ENCODE assay signal across 30 cellular contexts in genomic region chr6:41720783-41721182, GRCh38. TPM values are rescaled to one million over a fixed set of nuclear protein-coding genes. Genes with fewer than 3 reads are reported as not detected.
DNase-seq lines count a peak whose midpoint lies in the region; ATAC-seq and TF ChIP-seq lines count a peak whose summit lies in the region.
"Had no signal": no experiment of that assay in that cellular context is flagged by ENCODE, and none has a peak within 500 bp of the region (broad histone marks: within the 10 kb centered on the region; RNA-seq: fewer than 3 reads in every experiment).

No MANE protein-coding gene starts in this region.

- peak overlapping the region in 1 of 3 donors; percentile 54 for H3K9ac ChIP-seq in skeletal muscle tissue (ENCODE audit: low read depth in 1 of 3, low read length in 3 of 3)
- H3K9ac ChIP-seq in MM.1S (ENCODE audit: low read length), result no peak overlapping the region

- intact Hi-C loops in A673 (cut with micrococcal nuclease; ENCODE audit: unreplicated experiment), result no loop called here

- no peaks in the 10 kb centered on the region for H3F3A ChIP-seq in MM.1S (ENCODE audit: insufficient read depth, low read length)

- no peak for ATAC-seq in CD4-positive, CD25-positive, alpha-beta regulatory T cell (ENCODE audit: low read depth in 2 of 2)
- no peak for ATAC-seq in GM18858 (IDR thresholded peaks at IDR 0.05; ENCODE audit: unreplicated experiment)
- ATAC-seq: activated T-helper 17 cell treated with anti-CD3 and anti-CD28 coated beads, Interleukin-2, amount 50 U/mL, for 72 hours; body of pancreas; CD8-positive, alpha-beta T cell; K562 had no signal

- no peaks in the 10 kb centered on the region for H3K27me3 Mint-ChIP-seq in CD4-positive, CD25-positive, alpha-beta regulatory T cell
- H3K27me3 Mint-ChIP-seq in immature natural killer cell (ENCODE audit: low read depth in 3 of 3), result peaks cover 0 to 10% (median 2%) of the 10 kb centered on the region in 3 donors
- H3K27me3 Mint-ChIP-seq: activated T-helper 17 cell treated with anti-CD3 and anti-CD28 coated beads, Interleukin-2, amount 50 U/mL, for 72 hours had no signal

- DNase-seq in CD4-positive, CD25-positive, alpha-beta regulatory T cell, result no peak
- DNase-seq in RWPE1 (ENCODE audit: low spot score) (no peak), immature natural killer cell (no peak), A673 (ENCODE audit: low spot score) (no peak), MM.1S (no peak), islet precursor cell (no peak)
- DNase-seq: activated CD4-positive, alpha-beta T cell treated with anti-CD3 and anti-CD28 coated beads, Interleukin-2, amount 50 U/mL, for 48 hours; activated CD4-positive, CD25-positive, alpha-beta regulatory T cell; activated CD8-positive, alpha-beta memory T cell treated with anti-CD3 and anti-CD28 coated beads, Interleukin-2, amount 50 U/mL, for 4 hours; body of pancreas; CD8-positive, alpha-beta T cell; DMS 273 treated with DMSO at 0.1 percent for 48 hours; esophagus squamous epithelium; GOT3; hippocampal formation; NCI-H1436; NCI-H446; NCI-H82; nucleus accumbens; SHP77; stimulated activated naive CD4-positive, alpha-beta T cell treated with Interleukin-2 at 50 U/mL for 16 hours; T1000; tibial artery had no signal

- BruUV-seq in A673 (replicated peaks; lab: Mats Ljungman, UMichigan), result no TSS peak

- peaks cover 3 to 29% (median 13%) of the 10 kb centered on the region in 4 donors for H3K4me1 Mint-ChIP-seq in CD4-positive, CD25-positive, alpha-beta regulatory T cell
- peaks cover 78 to 91% of the 10 kb centered on the region in 2 donors for H3K4me1 Mint-ChIP-seq in immature natural killer cell

- H3K4me2 ChIP-seq in MM.1S (ENCODE audit: low read depth, low read length), result no peak overlapping the region
- H3K4me2 ChIP-seq: smooth muscle cell had no signal

- no peaks in the 10 kb centered on the region for H3K36me3 ChIP-seq in CD4-positive, CD25-positive, alpha-beta regulatory T cell (ENCODE audit: control insufficient read depth, insufficient read depth, low read length)
- H3K36me3 ChIP-seq in skeletal muscle tissue (ENCODE audit: control insufficient read depth in 3 of 3, insufficient read depth in 3 of 3, low read length in 3 of 3) (no peaks in the 10 kb centered on the region), A673 (ENCODE audit: insufficient read depth, low read length, poor library complexity, severe bottlenecking) (no peaks in the 10 kb centered on the region), MM.1S (replicated peaks; ENCODE audit: insufficient read depth, low read length) (no peaks in the 10 kb centered on the region)
- H3K36me3 ChIP-seq: esophagus squamous epithelium, tibial artery had no signal

- H3K79me2 ChIP-seq in MM.1S (ENCODE audit: low read length), result 0 out of 2 replicates have a peak, but pooled peaks cover 7% of the 10 kb centered on the region

- H3K27ac Mint-ChIP-seq in CD4-positive, CD25-positive, alpha-beta regulatory T cell, result peak overlapping the region in 2 of 3 donors; percentile 35 to 71
- peak overlapping the region in 5 of 6 donors; percentile 32 to 76 (median 66) for H3K27ac Mint-ChIP-seq in immature natural killer cell
- H3K27ac Mint-ChIP-seq: activated T-helper 17 cell treated with anti-CD3 and anti-CD28 coated beads, Interleukin-2, amount 50 U/mL, for 72 hours; CD8-positive, alpha-beta T cell had no signal

- no peak overlapping the region for H3K27ac ChIP-seq in CD4-positive, CD25-positive, alpha-beta regulatory T cell (ENCODE audit: insufficient read depth, low read length, poor library complexity, severe bottlenecking)
- H3K27ac ChIP-seq in RWPE1, result peak overlapping the region; percentile 83
- peak overlapping the region; percentile 71 for H3K27ac ChIP-seq in skeletal muscle tissue (ENCODE audit: low read depth, low read length)
- H3K27ac ChIP-seq in A673 (ENCODE audit: low read depth, low read length, poor library complexity, severe bottlenecking), result no peak overlapping the region
- no peak overlapping the region for H3K27ac ChIP-seq in MM.1S (ENCODE audit: low read length)
- H3K27ac ChIP-seq: body of pancreas, esophagus squamous epithelium, tibial artery had no signal

- H2AFZ ChIP-seq in MM.1S (ENCODE audit: low read length), result no peak overlapping the region

- H3K4me3 ChIP-seq in CD4-positive, CD25-positive, alpha-beta regulatory T cell (ENCODE audit: low read depth, low read length), result no peak overlapping the region
- peak overlapping the region in 1 of 3 donors; percentile 6 for H3K4me3 ChIP-seq in skeletal muscle tissue (ENCODE audit: low read length in 3 of 3)
- H3K4me3 ChIP-seq in A673 (ENCODE audit: low read depth, low read length, poor library complexity, severe bottlenecking), result no peak overlapping the region
- H3K4me3 ChIP-seq in MM.1S (ENCODE audit: low read length), result no peak overlapping the region
- H3K4me3 ChIP-seq: body of pancreas, esophagus squamous epithelium, K562, smooth muscle cell, tibial artery had no signal

- CTCF ChIA-PET in RWPE1 (lab: Yijun Ruan, JAX), result no interaction called here
- CTCF ChIA-PET in A673 (lab: Charles Lee), result no interaction called here

- POLR2A ChIA-PET in RWPE1 (lab: Yijun Ruan, JAX; ENCODE audit: low non-redundant PET) (interaction anchor here (0.6 kb wide), 1 partner anchor 1251 kb away, joined by 3 read pairs; no protein-coding TSS in a partner anchor), A673 (lab: Charles Lee; ENCODE audit: low non-redundant PET) (no interaction called here)

- no peaks in the 10 kb centered on the region for H4K20me1 ChIP-seq in MM.1S (ENCODE audit: insufficient read depth, low read length)

- H3K9me3 ChIP-seq in CD4-positive, CD25-positive, alpha-beta regulatory T cell (ENCODE audit: control insufficient read depth in 2 of 2, low read length in 2 of 2), result no peaks in the 10 kb centered on the region
- no peaks in the 10 kb centered on the region for H3K9me3 ChIP-seq in skeletal muscle tissue (ENCODE audit: control insufficient read depth in 3 of 3, low read length in 3 of 3)
- no peaks in the 10 kb centered on the region for H3K9me3 ChIP-seq in A673 (ENCODE audit: low read depth, low read length, poor library complexity, severe bottlenecking)
- H3K9me3 ChIP-seq in MM.1S (replicated peaks; ENCODE audit: insufficient read depth, low read length), result no peaks in the 10 kb centered on the region
- H3K9me3 ChIP-seq: body of pancreas, esophagus squamous epithelium, tibial artery had no signal

- peaks cover 1% of the 10 kb centered on the region for H3K36me3 Mint-ChIP-seq in CD4-positive, CD25-positive, alpha-beta regulatory T cell
- peaks cover 0 to 4% (median 0%) of the 10 kb centered on the region in 3 donors for H3K36me3 Mint-ChIP-seq in immature natural killer cell
- H3K36me3 Mint-ChIP-seq: CD8-positive, alpha-beta T cell had no signal

- no peaks in the 10 kb centered on the region for H3K4me1 ChIP-seq in CD4-positive, CD25-positive, alpha-beta regulatory T cell (ENCODE audit: control insufficient read depth, insufficient read depth, low read length, poor library complexity, severe bottlenecking)
- H3K4me1 ChIP-seq in skeletal muscle tissue (ENCODE audit: control insufficient read depth in 3 of 3, insufficient read depth in 3 of 3, low read length in 3 of 3) (peaks cover 87 to 96% (median 94%) of the 10 kb centered on the region in 3 donors), A673 (ENCODE audit: insufficient read depth, low read length, poor library complexity, severe bottlenecking) (peaks cover 53% of the 10 kb centered on the region), MM.1S (ENCODE audit: low read length) (peaks cover 18% of the 10 kb centered on the region)

- no peaks in the 10 kb centered on the region for H3K9me2 ChIP-seq in MM.1S (replicated peaks; ENCODE audit: insufficient read depth, low read length)

- H3K9me3 Mint-ChIP-seq in CD4-positive, CD25-positive, alpha-beta regulatory T cell, result no peaks in the 10 kb centered on the region
- no peaks in the 10 kb centered on the region for H3K9me3 Mint-ChIP-seq in immature natural killer cell
- H3K9me3 Mint-ChIP-seq: activated T-helper 17 cell treated with anti-CD3 and anti-CD28 coated beads, Interleukin-2, amount 50 U/mL, for 72 hours; CD8-positive, alpha-beta T cell had no signal

- no peaks in the 10 kb centered on the region for H3K27me3 ChIP-seq in CD4-positive, CD25-positive, alpha-beta regulatory T cell (ENCODE audit: control insufficient read depth, insufficient read depth, low read length)
- no peaks in the 10 kb centered on the region for H3K27me3 ChIP-seq in skeletal muscle tissue (ENCODE audit: control insufficient read depth in 3 of 3, insufficient read depth in 3 of 3, low read length in 3 of 3)
- no peaks in the 10 kb centered on the region for H3K27me3 ChIP-seq in A673 (replicated peaks; ENCODE audit: insufficient read depth, low read depth, low read length, poor library complexity)
- H3K27me3 ChIP-seq in MM.1S (replicated peaks; ENCODE audit: insufficient read depth, low read length), result no peaks in the 10 kb centered on the region
- H3K27me3 ChIP-seq: body of pancreas, esophagus squamous epithelium, tibial artery had no signal

- no peak for TF ChIP-seq CTCF in RWPE1 (conservative IDR thresholded peaks at IDR 0.05; ENCODE audit: low read depth)
- TF ChIP-seq CTCF in A673 (conservative IDR thresholded peaks at IDR 0.05; ENCODE audit: low read depth, low read length), result no peak
- TF ChIP-seq CTCF in MM.1S (IDR thresholded peaks at IDR 0.05; ENCODE audit: low read length), result no peak

- no peak overlapping the region for H3K4me3 Mint-ChIP-seq in CD4-positive, CD25-positive, alpha-beta regulatory T cell
- H3K4me3 Mint-ChIP-seq in immature natural killer cell, result no peak overlapping the region
- H3K4me3 Mint-ChIP-seq: activated T-helper 17 cell treated with anti-CD3 and anti-CD28 coated beads, Interleukin-2, amount 50 U/mL, for 72 hours; CD8-positive, alpha-beta T cell had no signal

RNA-seq across cellular contexts. Expression of gene TFEB, which starts 14.6 kb away (rescaled TPM):
- total RNA-seq in CD4-positive, CD25-positive, alpha-beta regulatory T cell, result 26.7 TPM
- polyA plus RNA-seq in CD4-positive, CD25-positive, alpha-beta regulatory T cell, result 10 to 100 TPM in 1 of 4 donors, 1 to 10 TPM in 3; 8.0 to 11.0 (median 8.7) TPM
- polyA plus RNA-seq in immature natural killer cell, result 10 to 100 TPM; 18.9 to 62.3 (median 23.9) TPM
- total RNA-seq in skeletal muscle tissue, result 7.8 TPM
- total RNA-seq in A673 (2021), result 1.8 and 2.8 TPM in 2 replicates

RNA-seq across cellular contexts. Expression of gene PGC, which starts 26.4 kb away (rescaled TPM):
- total RNA-seq in CD4-positive, CD25-positive, alpha-beta regulatory T cell, result not detected
- not detected for polyA plus RNA-seq in CD4-positive, CD25-positive, alpha-beta regulatory T cell
- not detected for polyA plus RNA-seq in immature natural killer cell
- total RNA-seq in skeletal muscle tissue (0.52 TPM), A673 (2021) (not detected in 2 replicates)
- total RNA-seq: activated T-helper 17 cell treated with anti-CD3 and anti-CD28 coated beads, Interleukin-2, amount 50 U/mL, for 72 hours; CD8-positive, alpha-beta T cell; chondrocyte; liver; smooth muscle cell had no signal
- polyA plus RNA-seq: smooth muscle cell had no signal

RNA-seq across cellular contexts. Expression of gene FRS3, which starts 58.9 kb away (rescaled TPM):
- 6.4 TPM for total RNA-seq in CD4-positive, CD25-positive, alpha-beta regulatory T cell
- 1 to 10 TPM; 1.3 to 1.6 (median 1.4) TPM for polyA plus RNA-seq in CD4-positive, CD25-positive, alpha-beta regulatory T cell
- 1 to 10 TPM in 1 of 3 donors, under 1 TPM in 1, not detected in 1; 0.80 to 2.1 TPM for polyA plus RNA-seq in immature natural killer cell
- 1.6 TPM for total RNA-seq in skeletal muscle tissue
- 3.0 and 5.5 TPM in 2 replicates for total RNA-seq in A673 (2021)

RNA-seq across cellular contexts. Expression of gene PRICKLE4, which starts 59.8 kb away (rescaled TPM):
- total RNA-seq in CD4-positive, CD25-positive, alpha-beta regulatory T cell, result not detected
- not detected for polyA plus RNA-seq in CD4-positive, CD25-positive, alpha-beta regulatory T cell
- polyA plus RNA-seq in immature natural killer cell, result not detected
- 2.6 TPM for total RNA-seq in skeletal muscle tissue
- total RNA-seq in A673 (2021), result 1.9 TPM in 1 of 2 replicates, not detected in the other
- total RNA-seq: activated T-helper 17 cell treated with anti-CD3 and anti-CD28 coated beads, Interleukin-2, amount 50 U/mL, for 72 hours; CD8-positive, alpha-beta T cell had no signal
- polyA plus RNA-seq: smooth muscle cell had no signal

Comparison
In these comparisons a context has a peak if more than half of its experiments do, and no peak if none do; other contexts are left out.
1. H3K27ac ChIP-seq: peak in RWPE1 (single experiment) and skeletal muscle tissue (single experiment); none in CD4-positive, CD25-positive, alpha-beta regulatory T cell (single experiment), A673 (single experiment) and MM.1S (single experiment).